ENCODE assay signal across 26 cellular contexts in the genomic region with DNA sequence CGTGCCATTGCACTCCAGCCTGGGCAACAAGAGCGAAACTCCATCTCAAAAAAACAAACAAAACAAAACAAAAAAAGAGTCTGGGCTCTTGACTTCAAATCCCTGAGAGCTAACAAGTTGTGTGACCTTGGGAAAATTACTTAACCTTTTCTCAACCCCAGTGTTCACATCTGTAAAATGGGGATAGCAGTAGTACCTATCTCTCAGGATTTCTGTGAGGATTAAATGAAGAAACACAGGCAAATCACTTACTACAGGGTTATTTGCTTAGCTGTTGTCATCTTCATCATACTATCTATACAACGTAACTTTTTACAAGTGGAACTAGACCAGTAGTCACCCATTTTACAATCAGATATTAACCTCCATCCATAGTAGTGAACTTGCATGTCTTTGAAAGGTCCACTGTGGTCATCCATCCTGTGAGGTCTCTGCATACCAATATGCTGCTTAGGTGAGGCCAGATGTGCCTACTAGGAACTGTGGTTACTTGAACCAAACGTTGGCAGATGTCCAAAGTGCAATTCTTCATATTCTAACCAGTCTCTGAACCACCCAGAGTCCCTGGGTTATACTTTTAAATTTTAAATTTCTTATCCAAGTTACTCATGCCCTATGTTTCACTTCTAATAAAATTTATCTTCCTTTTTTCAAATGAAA.
A peak's percentile ranks its signal among the peaks of the same experiment; 100 is the strongest.
DNase-seq lines count a peak whose midpoint lies in the region; ATAC-seq and TF ChIP-seq lines count a peak whose summit lies in the region.
"Had no signal": no experiment of that assay in that cellular context is flagged by ENCODE, and none has a peak within 500 bp of the region (broad histone marks: within the 10 kb centered on the region; RNA-seq: fewer than 3 reads in every experiment).

No MANE protein-coding gene starts in this region.

- no peaks in the 10 kb centered on the region for H3K9me3 ChIP-seq in aorta (ENCODE audit: control insufficient read depth, low read length)
- H3K9me3 ChIP-seq: adrenal gland; BLaER1 treated with 17β-estradiol and CSF1 and Interleukin-3, amounts not matched to agents 10 nM and 100 nM; gastroesophageal sphincter; right atrium auricular region; upper lobe of left lung had no signal

- WGBS in aorta, 2 donors = 81 to 85% methylated on average over 4 of the region's 4 CpGs

- intact Hi-C loops in aorta (cut with DNase I) = no loop called here

- no peaks in the 10 kb centered on the region for H3K4me1 ChIP-seq in aorta (ENCODE audit: control insufficient read depth in 1 of 2, insufficient read depth in 2 of 2, low read length in 2 of 2)
- H3K4me1 ChIP-seq: BLaER1 treated with 17β-estradiol and CSF1 and Interleukin-3, amounts not matched to agents 10 nM and 100 nM; gastroesophageal sphincter; right atrium auricular region had no signal

- in situ Hi-C loops in astrocyte of the cerebellum (cut with HindIII; ENCODE audit: low sequenced_read_pairs) = no loop called here

- no peak for TF ChIP-seq CTCF in AG10803 (conservative IDR thresholded peaks at IDR 0.05; ENCODE audit: low read length)
- TF ChIP-seq CTCF in astrocyte of the cerebellum (IDR thresholded peaks at IDR 0.05; ENCODE audit: low read depth, low read length, missing control alignments) = no peak

- ATAC-seq in aorta (ENCODE audit: low FRiP score) (no peak), HG03469 (IDR thresholded peaks at IDR 0.05; ENCODE audit: unreplicated experiment) (no peak)
- ATAC-seq: activated T-helper 17 cell treated with anti-CD3 and anti-CD28 coated beads, Interleukin-2, amount 50 U/mL, for 72 hours; gastroesophageal sphincter; HCT116 had no signal

- peaks cover 0 to 2% of the 10 kb centered on the region in 2 donors for H3K36me3 ChIP-seq in aorta (ENCODE audit: control insufficient read depth in 1 of 2, insufficient read depth in 2 of 2, low read length in 1 of 2)
- H3K36me3 ChIP-seq: adrenal gland, neural progenitor cell, right atrium auricular region, upper lobe of left lung, WERI-Rb-1 had no signal

- no peak overlapping the region for H3K27ac ChIP-seq in aorta (ENCODE audit: low read depth in 1 of 2, low read length in 2 of 2)
- H3K27ac ChIP-seq: BLaER1 treated with 17β-estradiol and CSF1 and Interleukin-3, amounts not matched to agents 10 nM and 100 nM; gastroesophageal sphincter; neural progenitor cell; right atrium auricular region; WERI-Rb-1 had no signal

- no peaks in the 10 kb centered on the region for H3K27me3 ChIP-seq in aorta (ENCODE audit: control insufficient read depth in 1 of 2, insufficient read depth in 2 of 2, low read length in 1 of 2)
- H3K27me3 ChIP-seq: adrenal gland; BLaER1 treated with 17β-estradiol and CSF1 and Interleukin-3, amounts not matched to agents 10 nM and 100 nM; gastroesophageal sphincter; neural progenitor cell; right atrium auricular region; upper lobe of left lung had no signal

- H3K4me3 ChIP-seq in AG10803 (ENCODE audit: low read length) = no peak overlapping the region
- H3K4me3 ChIP-seq in astrocyte of the cerebellum (ENCODE audit: low read depth, low read length) = no peak overlapping the region
- no peak overlapping the region for H3K4me3 ChIP-seq in aorta (ENCODE audit: low read length in 2 of 2)
- H3K4me3 ChIP-seq: adrenal gland; BLaER1 treated with 17β-estradiol and CSF1 and Interleukin-3, amounts not matched to agents 10 nM and 100 nM; gastroesophageal sphincter; neural progenitor cell; right atrium auricular region; smooth muscle cell; upper lobe of left lung had no signal

- peak; percentile 24 for DNase-seq in AG10803 (ENCODE audit: low read depth)
- peak; percentile 5 for DNase-seq in Daoy (ENCODE audit: low read depth)
- peak; percentile 62 for DNase-seq in NCI-H69 (lab: John Stamatoyannopoulos, UW)
- DNase-seq in astrocyte of the cerebellum (ENCODE audit: low read depth) = peak; percentile 5
- DNase-seq in aorta = no peak
- no peak for DNase-seq in T-helper 2 cell
- DNase-seq: activated CD4-positive, alpha-beta T cell treated with anti-CD3 and anti-CD28 coated beads for 4 hours; activated naive CD4-positive, alpha-beta T cell treated with anti-CD3 and anti-CD28 coated beads, Interleukin-2, amount 10 ng/mL, durations not matched to agents 7 days and 5 days; DMS53; GF-D8; hypothalamus; immature natural killer cell; KBM-7; NCI-H1436; stimulated activated naive CD4-positive, alpha-beta T cell; upper lobe of left lung; WERI-Rb-1 had no signal

Comparison
In these comparisons a context has a peak if more than half of its experiments do, and no peak if none do; other contexts are left out.
1. DNase-seq: peak in AG10803 (single experiment), Daoy (single experiment), NCI-H69 (single experiment) and astrocyte of the cerebellum (single experiment); none in aorta (0 of 2) and T-helper 2 cell (0 of 5).